In the genomic region with DNA sequence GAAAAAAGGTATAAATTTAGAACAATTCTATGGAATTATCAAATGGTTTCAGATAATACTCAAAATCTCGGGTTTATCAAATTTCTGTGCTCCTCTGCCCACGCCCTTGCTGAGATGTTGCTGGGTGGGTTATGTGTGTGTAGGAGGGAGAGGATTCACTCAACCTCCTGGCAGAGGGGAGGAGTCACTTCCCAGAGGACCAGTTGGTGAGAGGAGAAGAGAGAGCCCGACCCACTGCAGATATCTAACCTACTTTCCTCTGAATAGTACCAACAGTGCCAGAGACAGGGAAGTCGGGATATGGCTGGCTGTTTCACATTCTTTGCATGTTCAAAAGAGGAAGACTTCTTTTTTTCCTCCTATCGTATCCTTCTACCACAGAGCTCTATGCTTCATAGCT, we compare ENCODE assay signal across 21 cellular contexts.
"Had no signal": no experiment of that assay in that cellular context is flagged by ENCODE, and none has a peak within 500 bp of the region (broad histone marks: within the 10 kb centered on the region; RNA-seq: fewer than 3 reads in every experiment).

No MANE protein-coding gene starts in this region.

- DNase-seq: activated B cell treated with CpG ODN at 0.5 μM for 24 hours; activated CD4-positive, alpha-beta memory T cell treated with anti-CD3 and anti-CD28 coated beads for 36 hours; activated CD4-positive, alpha-beta T cell treated with anti-CD3 and anti-CD28 coated beads for 1 hour; activated CD4-positive, alpha-beta T cell treated with anti-CD3 and anti-CD28 coated beads, Interleukin-2, amount 10 ng/mL, durations not matched to agents 24 days and 14 days; activated CD8-positive, alpha-beta memory T cell treated with anti-CD3 and anti-CD28 coated beads for 24 hours; activated effector memory CD4-positive, alpha-beta T cell treated with anti-CD3 and anti-CD28 coated beads, Interleukin-2, amount 50 U/mL, for 16 hours; activated naive CD4-positive, alpha-beta T cell treated with anti-CD3 and anti-CD28 coated beads for 36 hours; activated T-cell treated with anti-CD3 and anti-CD28 coated beads, Interleukin-2, amount 50 U/mL, for 4 hours; MG63; NCI-H1105; NCI-H1436 treated with DMSO at 0.1 percent for 48 hours; NCI-H1930; NCI-H2171; NCI-H2227 treated with DMSO at 0.1 percent for 48 hours; NCI-H446 treated with DMSO at 0.1 percent for 48 hours; NCI-H526; NCI-H774; NK-92 treated with Interleukin-12 subunit alpha and Interleukin-12 subunit beta, amount 100 ng/mL, for 24 hours; SIG-M5; T-helper 2 cell; T1000 had no signal

- H3K27me3 ChIP-seq: MG63 had no signal

- H3K4me3 ChIP-seq: MG63 had no signal

- H3K9me3 ChIP-seq: MG63 had no signal

- H3K36me3 ChIP-seq: MG63 had no signal
